8 cellular contexts compared by ENCODE assay signal in the genomic region with DNA sequence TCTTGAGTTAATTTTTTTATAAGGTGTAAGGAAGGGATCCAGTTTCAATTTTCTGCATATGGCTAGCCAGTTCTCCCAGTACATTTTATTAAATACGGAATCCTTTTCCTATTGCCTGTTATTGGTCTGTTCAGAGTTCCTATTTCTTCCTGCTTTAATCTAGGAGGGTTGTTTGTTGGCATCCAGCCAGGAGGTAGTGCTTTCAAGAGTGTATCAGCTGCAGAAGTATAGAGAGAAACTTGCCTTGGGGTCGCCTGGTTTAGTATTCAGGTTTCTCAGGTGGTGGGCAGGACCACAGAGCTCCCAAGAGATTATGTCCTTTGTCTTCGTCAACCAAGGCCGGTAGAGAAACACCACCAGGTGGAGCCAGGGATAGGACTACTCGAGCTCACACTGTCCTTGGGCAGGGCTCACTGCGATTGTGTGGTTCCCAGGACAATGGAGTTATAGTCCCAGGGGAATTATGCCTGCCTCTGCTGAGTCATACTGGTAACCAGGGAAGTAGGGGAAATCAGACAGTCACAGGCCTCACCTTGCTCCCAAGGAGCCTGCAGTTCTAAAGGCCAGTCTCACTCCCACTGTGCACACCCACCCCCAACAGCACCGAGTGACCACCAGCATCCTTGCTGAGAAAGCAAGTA.
DNase-seq lines count a peak whose midpoint lies in the region; ATAC-seq lines count a peak whose summit lies in the region.
"Had no signal": no experiment of that assay in that cellular context is flagged by ENCODE, and none has a peak within 500 bp of the region (broad histone marks: within the 10 kb centered on the region; RNA-seq: fewer than 3 reads in every experiment).

No MANE protein-coding gene starts in this region.

- H3K36me3 Mint-ChIP-seq in activated CD4-positive, alpha-beta T cell treated with anti-CD3 and anti-CD28 coated beads, Interleukin-2, amount 10 ng/mL, durations not matched to agents 24 days and 14 days (ENCODE audit: low read depth), result peaks cover 2% of the 10 kb centered on the region

- no peaks in the 10 kb centered on the region for H3K27me3 Mint-ChIP-seq in activated CD4-positive, alpha-beta T cell treated with anti-CD3 and anti-CD28 coated beads, Interleukin-2, amount 10 ng/mL, durations not matched to agents 24 days and 14 days
- H3K27me3 Mint-ChIP-seq: central memory CD8-positive, alpha-beta T cell had no signal

- DNase-seq in OCI-M1 (lab: John Stamatoyannopoulos, UW) (peak; percentile 35), lung microvascular endothelial cell (ENCODE audit: low read depth in 2 of 2) (peak; percentile 7 to 8), cerebellar nuclear complex (lab: John Stamatoyannopoulos, UW) (no peak), NCI-H774 (lab: John Stamatoyannopoulos, UW) (no peak)
- no peak for DNase-seq in activated CD4-positive, alpha-beta T cell treated with anti-CD3 and anti-CD28 coated beads, Interleukin-2, amount 10 ng/mL, durations not matched to agents 24 days and 14 days

- H3K27ac Mint-ChIP-seq in activated CD4-positive, alpha-beta T cell treated with anti-CD3 and anti-CD28 coated beads, Interleukin-2, amount 10 ng/mL, durations not matched to agents 24 days and 14 days, result no peak overlapping the region

- peaks cover 5% of the 10 kb centered on the region for H3K4me1 Mint-ChIP-seq in activated CD4-positive, alpha-beta T cell treated with anti-CD3 and anti-CD28 coated beads, Interleukin-2, amount 10 ng/mL, durations not matched to agents 24 days and 14 days

- ATAC-seq in GM18868 (IDR thresholded peaks at IDR 0.05; ENCODE audit: unreplicated experiment) (peak; percentile 93), HG02884 (IDR thresholded peaks at IDR 0.05; ENCODE audit: unreplicated experiment) (peak; percentile 76)

- H3K9me3 Mint-ChIP-seq in activated CD4-positive, alpha-beta T cell treated with anti-CD3 and anti-CD28 coated beads, Interleukin-2, amount 10 ng/mL, durations not matched to agents 24 days and 14 days, result peaks cover 3% of the 10 kb centered on the region
- H3K9me3 Mint-ChIP-seq: central memory CD8-positive, alpha-beta T cell had no signal

- H3K4me3 Mint-ChIP-seq in activated CD4-positive, alpha-beta T cell treated with anti-CD3 and anti-CD28 coated beads, Interleukin-2, amount 10 ng/mL, durations not matched to agents 24 days and 14 days, result no peak overlapping the region
- H3K4me3 Mint-ChIP-seq: central memory CD8-positive, alpha-beta T cell had no signal

- intact Hi-C loops in activated CD4-positive, alpha-beta T cell treated with anti-CD3 and anti-CD28 coated beads, Interleukin-2, amount 10 ng/mL, durations not matched to agents 24 days and 14 days (cut with micrococcal nuclease), result no loop called here

Comparison
In these comparisons a context has a peak if more than half of its experiments do, and no peak if none do; other contexts are left out.
1. DNase-seq: peak in OCI-M1 (single experiment) and lung microvascular endothelial cell (2 of 2); none in cerebellar nuclear complex (0 of 2), NCI-H774 (single experiment) and activated CD4-positive, alpha-beta T cell treated with anti-CD3 and anti-CD28 coated beads, Interleukin-2, amount 10 ng/mL, durations not matched to agents 24 days and 14 days (single experiment).